In the genomic region with DNA sequence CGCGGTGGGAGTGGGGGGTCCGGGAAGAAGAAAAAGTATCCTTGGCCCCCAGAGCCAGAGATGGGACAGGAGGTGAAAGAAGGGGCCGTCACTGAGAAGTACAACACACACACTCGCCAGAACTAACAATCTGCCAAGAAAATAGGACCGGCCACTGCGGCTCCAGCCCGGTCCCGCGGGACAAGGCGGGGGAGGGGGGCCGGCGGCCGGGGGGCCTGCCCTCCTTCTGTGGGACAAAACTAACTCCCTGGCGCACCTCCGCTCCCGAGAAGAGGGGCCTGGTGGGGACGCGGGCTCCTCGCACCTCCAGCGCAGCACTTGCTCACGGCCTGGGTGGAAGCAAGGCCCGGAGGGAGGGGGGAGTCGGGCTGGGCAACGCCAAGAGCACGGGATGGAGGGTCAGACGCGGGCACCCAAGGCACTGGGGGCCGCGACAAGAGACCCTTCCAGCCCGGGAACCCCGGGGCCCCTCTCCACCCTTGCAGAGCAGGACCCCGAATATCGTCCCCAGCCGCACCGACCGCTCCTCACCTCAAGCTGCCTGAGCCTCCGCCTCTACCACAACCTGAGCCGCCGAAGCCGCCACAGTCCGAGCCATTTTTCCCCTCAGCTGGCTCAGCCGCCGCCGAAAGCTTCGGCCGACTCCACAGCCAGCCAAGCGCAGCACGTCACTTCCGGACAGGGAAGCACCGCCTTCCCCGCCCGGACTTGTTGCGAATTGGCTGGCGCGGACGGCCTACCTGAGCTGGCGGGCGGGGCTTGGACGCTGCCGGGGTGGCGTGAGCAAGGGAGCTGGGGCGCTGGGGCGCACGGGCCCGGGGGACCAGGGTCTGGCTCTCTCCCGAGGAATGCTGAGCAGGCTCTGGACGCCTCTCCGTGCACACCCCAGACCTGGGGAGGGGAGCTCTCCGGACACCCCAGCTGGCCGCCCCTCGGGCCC, we compare ENCODE assay signal across 1 cellular context.
TF ChIP-seq lines count a peak whose summit lies in the region.

A gene with protein sequence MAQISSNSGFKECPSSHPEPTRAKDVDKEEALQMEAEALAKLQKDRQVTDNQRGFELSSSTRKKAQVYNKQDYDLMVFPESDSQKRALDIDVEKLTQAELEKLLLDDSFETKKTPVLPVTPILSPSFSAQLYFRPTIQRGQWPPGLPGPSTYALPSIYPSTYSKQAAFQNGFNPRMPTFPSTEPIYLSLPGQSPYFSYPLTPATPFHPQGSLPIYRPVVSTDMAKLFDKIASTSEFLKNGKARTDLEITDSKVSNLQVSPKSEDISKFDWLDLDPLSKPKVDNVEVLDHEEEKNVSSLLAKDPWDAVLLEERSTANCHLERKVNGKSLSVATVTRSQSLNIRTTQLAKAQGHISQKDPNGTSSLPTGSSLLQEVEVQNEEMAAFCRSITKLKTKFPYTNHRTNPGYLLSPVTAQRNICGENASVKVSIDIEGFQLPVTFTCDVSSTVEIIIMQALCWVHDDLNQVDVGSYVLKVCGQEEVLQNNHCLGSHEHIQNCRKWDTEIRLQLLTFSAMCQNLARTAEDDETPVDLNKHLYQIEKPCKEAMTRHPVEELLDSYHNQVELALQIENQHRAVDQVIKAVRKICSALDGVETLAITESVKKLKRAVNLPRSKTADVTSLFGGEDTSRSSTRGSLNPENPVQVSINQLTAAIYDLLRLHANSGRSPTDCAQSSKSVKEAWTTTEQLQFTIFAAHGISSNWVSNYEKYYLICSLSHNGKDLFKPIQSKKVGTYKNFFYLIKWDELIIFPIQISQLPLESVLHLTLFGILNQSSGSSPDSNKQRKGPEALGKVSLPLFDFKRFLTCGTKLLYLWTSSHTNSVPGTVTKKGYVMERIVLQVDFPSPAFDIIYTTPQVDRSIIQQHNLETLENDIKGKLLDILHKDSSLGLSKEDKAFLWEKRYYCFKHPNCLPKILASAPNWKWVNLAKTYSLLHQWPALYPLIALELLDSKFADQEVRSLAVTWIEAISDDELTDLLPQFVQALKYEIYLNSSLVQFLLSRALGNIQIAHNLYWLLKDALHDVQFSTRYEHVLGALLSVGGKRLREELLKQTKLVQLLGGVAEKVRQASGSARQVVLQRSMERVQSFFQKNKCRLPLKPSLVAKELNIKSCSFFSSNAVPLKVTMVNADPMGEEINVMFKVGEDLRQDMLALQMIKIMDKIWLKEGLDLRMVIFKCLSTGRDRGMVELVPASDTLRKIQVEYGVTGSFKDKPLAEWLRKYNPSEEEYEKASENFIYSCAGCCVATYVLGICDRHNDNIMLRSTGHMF (N-terminal part only) (minus strand): TSS at position 670 of the 940 bp plus-strand sequence. CDS start 38,245 bp downstream, outside the sequence.

TF ChIP-seq in HepG2, 621 proteins besides CTCF, POLR2A, EP300 and RAD21 (continued from another document and continues in another):
- TF ChIP-seq, protein P1, sequence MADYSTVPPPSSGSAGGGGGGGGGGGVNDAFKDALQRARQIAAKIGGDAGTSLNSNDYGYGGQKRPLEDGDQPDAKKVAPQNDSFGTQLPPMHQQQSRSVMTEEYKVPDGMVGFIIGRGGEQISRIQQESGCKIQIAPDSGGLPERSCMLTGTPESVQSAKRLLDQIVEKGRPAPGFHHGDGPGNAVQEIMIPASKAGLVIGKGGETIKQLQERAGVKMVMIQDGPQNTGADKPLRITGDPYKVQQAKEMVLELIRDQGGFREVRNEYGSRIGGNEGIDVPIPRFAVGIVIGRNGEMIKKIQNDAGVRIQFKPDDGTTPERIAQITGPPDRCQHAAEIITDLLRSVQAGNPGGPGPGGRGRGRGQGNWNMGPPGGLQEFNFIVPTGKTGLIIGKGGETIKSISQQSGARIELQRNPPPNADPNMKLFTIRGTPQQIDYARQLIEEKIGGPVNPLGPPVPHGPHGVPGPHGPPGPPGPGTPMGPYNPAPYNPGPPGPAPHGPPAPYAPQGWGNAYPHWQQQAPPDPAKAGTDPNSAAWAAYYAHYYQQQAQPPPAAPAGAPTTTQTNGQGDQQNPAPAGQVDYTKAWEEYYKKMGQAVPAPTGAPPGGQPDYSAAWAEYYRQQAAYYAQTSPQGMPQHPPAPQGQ (CRISPR knock-in tag; IDR thresholded peaks at IDR 0.05; ENCODE audit: borderline replicate concordance) = no peak
- TF ChIP-seq ZNF547 (CRISPR knock-in tag; IDR thresholded peaks at IDR 0.05) (peak; percentile 73), SNRNP70 (IDR thresholded peaks at IDR 0.05; ENCODE audit: low read depth, low read length) (no peak), HOXA3 (CRISPR knock-in tag; IDR thresholded peaks at IDR 0.05) (peak; percentile 71; the same call in 1 of the 2 replicates), NKX3-1 (CRISPR knock-in tag; IDR thresholded peaks at IDR 0.05) (no peak), THYN1 (CRISPR knock-in tag; IDR thresholded peaks at IDR 0.05; ENCODE audit: borderline replicate concordance, low read depth) (no peak), ZNF225 (CRISPR knock-in tag; IDR thresholded peaks at IDR 0.05) (no peak), YEATS4 (CRISPR knock-in tag; IDR thresholded peaks at IDR 0.05; ENCODE audit: borderline replicate concordance) (peak; percentile 29; the same call in 1 of the 2 replicates), SRF (IDR thresholded peaks at IDR 0.05; ENCODE audit: low read depth, low read length) (no peak), U2AF1 (optimal IDR thresholded peaks at IDR 0.05; ENCODE audit: low read depth, low read length) (no peak), ZNF883 (CRISPR knock-in tag; IDR thresholded peaks at IDR 0.05; ENCODE audit: not compliant biosample characterization) (peak; percentile 59), XRCC5 (optimal IDR thresholded peaks at IDR 0.05; ENCODE audit: low read length) (peak; percentile 12), HOXD1 (CRISPR knock-in tag; IDR thresholded peaks at IDR 0.05) (no peak; the same call in 1 of the 2 replicates), MTA3 (CRISPR knock-in tag; IDR thresholded peaks at IDR 0.05) (no peak), HCFC1 (IDR thresholded peaks at IDR 0.05; ENCODE audit: low read depth, low read length) (peak; percentile 44), ZNF468 (CRISPR knock-in tag; IDR thresholded peaks at IDR 0.05) (no peak), MYNN (CRISPR knock-in tag; IDR thresholded peaks at IDR 0.05; ENCODE audit: low read depth) (no peak), FOXM1 (CRISPR knock-in tag; IDR thresholded peaks at IDR 0.05) (no peak), ASH2L (IDR thresholded peaks at IDR 0.05; ENCODE audit: insufficient read length, low read depth, low read length) (peak; percentile 84), NRL (CRISPR knock-in tag; IDR thresholded peaks at IDR 0.05; ENCODE audit: borderline replicate concordance) (peak; percentile 82), NCOA2 (CRISPR knock-in tag; IDR thresholded peaks at IDR 0.05) (no peak), FIP1L1 (IDR thresholded peaks at IDR 0.05; ENCODE audit: borderline replicate concordance, insufficient read depth, low read depth, low read length) (no peak)
- TF ChIP-seq, protein P2, sequence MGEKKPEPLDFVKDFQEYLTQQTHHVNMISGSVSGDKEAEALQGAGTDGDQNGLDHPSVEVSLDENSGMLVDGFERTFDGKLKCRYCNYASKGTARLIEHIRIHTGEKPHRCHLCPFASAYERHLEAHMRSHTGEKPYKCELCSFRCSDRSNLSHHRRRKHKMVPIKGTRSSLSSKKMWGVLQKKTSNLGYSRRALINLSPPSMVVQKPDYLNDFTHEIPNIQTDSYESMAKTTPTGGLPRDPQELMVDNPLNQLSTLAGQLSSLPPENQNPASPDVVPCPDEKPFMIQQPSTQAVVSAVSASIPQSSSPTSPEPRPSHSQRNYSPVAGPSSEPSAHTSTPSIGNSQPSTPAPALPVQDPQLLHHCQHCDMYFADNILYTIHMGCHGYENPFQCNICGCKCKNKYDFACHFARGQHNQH (CRISPR knock-in tag; IDR thresholded peaks at IDR 0.05) = peak; percentile 52; the same call in 1 of the 2 replicates
- TF ChIP-seq, protein P3, sequence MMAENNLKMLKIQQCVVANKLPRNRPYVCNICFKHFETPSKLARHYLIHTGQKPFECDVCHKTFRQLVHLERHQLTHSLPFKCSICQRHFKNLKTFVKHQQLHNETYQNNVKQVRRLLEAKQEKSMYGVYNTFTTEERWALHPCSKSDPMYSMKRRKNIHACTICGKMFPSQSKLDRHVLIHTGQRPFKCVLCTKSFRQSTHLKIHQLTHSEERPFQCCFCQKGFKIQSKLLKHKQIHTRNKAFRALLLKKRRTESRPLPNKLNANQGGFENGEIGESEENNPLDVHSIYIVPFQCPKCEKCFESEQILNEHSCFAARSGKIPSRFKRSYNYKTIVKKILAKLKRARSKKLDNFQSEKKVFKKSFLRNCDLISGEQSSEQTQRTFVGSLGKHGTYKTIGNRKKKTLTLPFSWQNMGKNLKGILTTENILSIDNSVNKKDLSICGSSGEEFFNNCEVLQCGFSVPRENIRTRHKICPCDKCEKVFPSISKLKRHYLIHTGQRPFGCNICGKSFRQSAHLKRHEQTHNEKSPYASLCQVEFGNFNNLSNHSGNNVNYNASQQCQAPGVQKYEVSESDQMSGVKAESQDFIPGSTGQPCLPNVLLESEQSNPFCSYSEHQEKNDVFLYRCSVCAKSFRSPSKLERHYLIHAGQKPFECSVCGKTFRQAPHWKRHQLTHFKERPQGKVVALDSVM (CRISPR knock-in tag; IDR thresholded peaks at IDR 0.05) = peak; percentile 37; the same call in 1 of the 2 replicates
- TF ChIP-seq, protein P4, sequence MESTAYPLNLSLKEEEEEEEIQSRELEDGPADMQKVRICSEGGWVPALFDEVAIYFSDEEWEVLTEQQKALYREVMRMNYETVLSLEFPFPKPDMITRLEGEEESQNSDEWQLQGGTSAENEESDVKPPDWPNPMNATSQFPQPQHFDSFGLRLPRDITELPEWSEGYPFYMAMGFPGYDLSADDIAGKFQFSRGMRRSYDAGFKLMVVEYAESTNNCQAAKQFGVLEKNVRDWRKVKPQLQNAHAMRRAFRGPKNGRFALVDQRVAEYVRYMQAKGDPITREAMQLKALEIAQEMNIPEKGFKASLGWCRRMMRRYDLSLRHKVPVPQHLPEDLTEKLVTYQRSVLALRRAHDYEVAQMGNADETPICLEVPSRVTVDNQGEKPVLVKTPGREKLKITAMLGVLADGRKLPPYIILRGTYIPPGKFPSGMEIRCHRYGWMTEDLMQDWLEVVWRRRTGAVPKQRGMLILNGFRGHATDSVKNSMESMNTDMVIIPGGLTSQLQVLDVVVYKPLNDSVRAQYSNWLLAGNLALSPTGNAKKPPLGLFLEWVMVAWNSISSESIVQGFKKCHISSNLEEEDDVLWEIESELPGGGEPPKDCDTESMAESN (CRISPR knock-in tag; conservative IDR thresholded peaks at IDR 0.05) = peak; percentile 91; the same call in 1 of the 2 replicates
- TF ChIP-seq, protein P5, sequence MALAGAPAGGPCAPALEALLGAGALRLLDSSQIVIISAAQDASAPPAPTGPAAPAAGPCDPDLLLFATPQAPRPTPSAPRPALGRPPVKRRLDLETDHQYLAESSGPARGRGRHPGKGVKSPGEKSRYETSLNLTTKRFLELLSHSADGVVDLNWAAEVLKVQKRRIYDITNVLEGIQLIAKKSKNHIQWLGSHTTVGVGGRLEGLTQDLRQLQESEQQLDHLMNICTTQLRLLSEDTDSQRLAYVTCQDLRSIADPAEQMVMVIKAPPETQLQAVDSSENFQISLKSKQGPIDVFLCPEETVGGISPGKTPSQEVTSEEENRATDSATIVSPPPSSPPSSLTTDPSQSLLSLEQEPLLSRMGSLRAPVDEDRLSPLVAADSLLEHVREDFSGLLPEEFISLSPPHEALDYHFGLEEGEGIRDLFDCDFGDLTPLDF (CRISPR knock-in tag; IDR thresholded peaks at IDR 0.05) = peak; percentile 15; the same call in 1 of the 2 replicates
- TF ChIP-seq, protein P6, sequence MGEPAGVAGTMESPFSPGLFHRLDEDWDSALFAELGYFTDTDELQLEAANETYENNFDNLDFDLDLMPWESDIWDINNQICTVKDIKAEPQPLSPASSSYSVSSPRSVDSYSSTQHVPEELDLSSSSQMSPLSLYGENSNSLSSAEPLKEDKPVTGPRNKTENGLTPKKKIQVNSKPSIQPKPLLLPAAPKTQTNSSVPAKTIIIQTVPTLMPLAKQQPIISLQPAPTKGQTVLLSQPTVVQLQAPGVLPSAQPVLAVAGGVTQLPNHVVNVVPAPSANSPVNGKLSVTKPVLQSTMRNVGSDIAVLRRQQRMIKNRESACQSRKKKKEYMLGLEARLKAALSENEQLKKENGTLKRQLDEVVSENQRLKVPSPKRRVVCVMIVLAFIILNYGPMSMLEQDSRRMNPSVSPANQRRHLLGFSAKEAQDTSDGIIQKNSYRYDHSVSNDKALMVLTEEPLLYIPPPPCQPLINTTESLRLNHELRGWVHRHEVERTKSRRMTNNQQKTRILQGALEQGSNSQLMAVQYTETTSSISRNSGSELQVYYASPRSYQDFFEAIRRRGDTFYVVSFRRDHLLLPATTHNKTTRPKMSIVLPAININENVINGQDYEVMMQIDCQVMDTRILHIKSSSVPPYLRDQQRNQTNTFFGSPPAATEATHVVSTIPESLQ (CRISPR knock-in tag; conservative IDR thresholded peaks at IDR 0.05) = no peak
- TF ChIP-seq, protein P7, sequence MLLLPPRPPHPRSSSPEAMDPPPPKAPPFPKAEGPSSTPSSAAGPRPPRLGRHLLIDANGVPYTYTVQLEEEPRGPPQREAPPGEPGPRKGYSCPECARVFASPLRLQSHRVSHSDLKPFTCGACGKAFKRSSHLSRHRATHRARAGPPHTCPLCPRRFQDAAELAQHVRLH (CRISPR knock-in tag; IDR thresholded peaks at IDR 0.05; ENCODE audit: borderline replicate concordance, low read depth) = peak; percentile 72; the same call in 1 of the 2 replicates
- TF ChIP-seq, protein P8, sequence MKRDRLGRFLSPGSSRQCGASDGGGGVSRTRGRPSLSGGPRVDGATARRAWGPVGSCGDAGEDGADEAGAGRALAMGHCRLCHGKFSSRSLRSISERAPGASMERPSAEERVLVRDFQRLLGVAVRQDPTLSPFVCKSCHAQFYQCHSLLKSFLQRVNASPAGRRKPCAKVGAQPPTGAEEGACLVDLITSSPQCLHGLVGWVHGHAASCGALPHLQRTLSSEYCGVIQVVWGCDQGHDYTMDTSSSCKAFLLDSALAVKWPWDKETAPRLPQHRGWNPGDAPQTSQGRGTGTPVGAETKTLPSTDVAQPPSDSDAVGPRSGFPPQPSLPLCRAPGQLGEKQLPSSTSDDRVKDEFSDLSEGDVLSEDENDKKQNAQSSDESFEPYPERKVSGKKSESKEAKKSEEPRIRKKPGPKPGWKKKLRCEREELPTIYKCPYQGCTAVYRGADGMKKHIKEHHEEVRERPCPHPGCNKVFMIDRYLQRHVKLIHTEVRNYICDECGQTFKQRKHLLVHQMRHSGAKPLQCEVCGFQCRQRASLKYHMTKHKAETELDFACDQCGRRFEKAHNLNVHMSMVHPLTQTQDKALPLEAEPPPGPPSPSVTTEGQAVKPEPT (CRISPR knock-in tag; IDR thresholded peaks at IDR 0.05; ENCODE audit: low read depth) = no peak
- TF ChIP-seq, protein P9, sequence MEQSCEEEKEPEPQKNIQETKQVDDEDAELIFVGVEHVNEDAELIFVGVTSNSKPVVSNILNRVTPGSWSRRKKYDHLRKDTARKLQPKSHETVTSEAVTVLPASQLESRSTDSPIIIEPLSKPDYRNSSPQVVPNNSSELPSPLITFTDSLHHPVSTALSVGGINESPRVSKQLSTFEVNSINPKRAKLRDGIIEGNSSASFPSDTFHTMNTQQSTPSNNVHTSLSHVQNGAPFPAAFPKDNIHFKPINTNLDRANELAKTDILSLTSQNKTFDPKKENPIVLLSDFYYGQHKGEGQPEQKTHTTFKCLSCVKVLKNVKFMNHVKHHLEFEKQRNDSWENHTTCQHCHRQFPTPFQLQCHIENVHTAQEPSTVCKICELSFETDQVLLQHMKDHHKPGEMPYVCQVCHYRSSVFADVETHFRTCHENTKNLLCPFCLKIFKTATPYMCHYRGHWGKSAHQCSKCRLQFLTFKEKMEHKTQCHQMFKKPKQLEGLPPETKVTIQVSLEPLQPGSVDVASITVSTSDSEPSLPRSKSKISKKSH (CRISPR knock-in tag; IDR thresholded peaks at IDR 0.05; ENCODE audit: borderline replicate concordance) = peak; percentile 64; the same call in 1 of the 2 replicates
- TF ChIP-seq, protein P10, sequence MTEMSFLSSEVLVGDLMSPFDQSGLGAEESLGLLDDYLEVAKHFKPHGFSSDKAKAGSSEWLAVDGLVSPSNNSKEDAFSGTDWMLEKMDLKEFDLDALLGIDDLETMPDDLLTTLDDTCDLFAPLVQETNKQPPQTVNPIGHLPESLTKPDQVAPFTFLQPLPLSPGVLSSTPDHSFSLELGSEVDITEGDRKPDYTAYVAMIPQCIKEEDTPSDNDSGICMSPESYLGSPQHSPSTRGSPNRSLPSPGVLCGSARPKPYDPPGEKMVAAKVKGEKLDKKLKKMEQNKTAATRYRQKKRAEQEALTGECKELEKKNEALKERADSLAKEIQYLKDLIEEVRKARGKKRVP (CRISPR knock-in tag; IDR thresholded peaks at IDR 0.05) = no peak
